In genomic region chr7:35537067-35538023, GRCh38 we compare ENCODE assay signal across 8 cellular contexts.
DNase-seq lines count a peak whose midpoint lies in the region; ATAC-seq, FAIRE-seq and TF ChIP-seq lines count a peak whose summit lies in the region.

No MANE protein-coding gene starts in this region.

- intact Hi-C loops in adrenal gland (cut with DNase I): loop anchor here (5.0 to 10.0 kb wide), 2 partner anchors 85 to 87 kb away; no protein-coding TSS in a partner anchor
- intact Hi-C loops in left ventricle myocardium superior (cut with micrococcal nuclease): no loop called here

- peak overlapping the region in 2 of 4 donors; percentile 11 to 56 for H3K4me3 ChIP-seq in adrenal gland

- 5 to 33% (median 6%) methylated on average over 4 to 43 of the region's 43 CpGs for WGBS in adrenal gland, 4 donors

- DNase-seq in NCI-H1048 (lab: John Stamatoyannopoulos, UW): peak; percentile 46
- DNase-seq in SW480 (ENCODE audit: low spot score): peak; percentile 70
- DNase-seq in adrenal gland: peak; percentile 62 to 90 (median 78)
- DNase-seq in left ventricle myocardium superior: peak; percentile 91
- DNase-seq in pulmonary artery endothelial cell (ENCODE audit: low read depth, low spot score): peak; percentile 15
- DNase-seq in urothelium cell line (ENCODE audit: low spot score): peak; percentile 94

- no peaks in the 10 kb centered on the region for H3K9me3 ChIP-seq in adrenal gland (replicated peaks in 1 of 3)

- TF ChIP-seq POLR2A in adrenal gland (IDR thresholded peaks at IDR 0.05): no peak

- no peaks in the 10 kb centered on the region for H3K36me3 ChIP-seq in adrenal gland (replicated peaks in 1 of 2)

- no peaks in the 10 kb centered on the region for H3K4me1 ChIP-seq in adrenal gland (replicated peaks in 1 of 2)

- no peaks in the 10 kb centered on the region for H3K27me3 ChIP-seq in adrenal gland

- peak; percentile 97 for FAIRE-seq in urothelium cell line (lab: Jason Lieb, UNC)

- TF ChIP-seq CTCF in GM12873 (IDR thresholded peaks at IDR 0.05; ENCODE audit: insufficient read depth, low read depth, low read length, missing control alignments) (peak; percentile 99), adrenal gland (IDR thresholded peaks at IDR 0.05) (peak; percentile 88 to 94 (median 90))

- H3K27ac ChIP-seq in adrenal gland: no peak overlapping the region

- ATAC-seq in HG02610 (IDR thresholded peaks at IDR 0.05; ENCODE audit: unreplicated experiment): peak; percentile 99
- ATAC-seq in left ventricle myocardium superior: peak; percentile 98

Comparison
In these comparisons a context has a peak if more than half of its experiments do, and no peak if none do; other contexts are left out.
1. DNase-seq: peak in every context shown above with its lines; median percentile 94 in urothelium cell line; 91 in left ventricle myocardium superior; 78 in adrenal gland; 70 in SW480; 46 in NCI-H1048; 15 in pulmonary artery endothelial cell.